In the genomic region with DNA sequence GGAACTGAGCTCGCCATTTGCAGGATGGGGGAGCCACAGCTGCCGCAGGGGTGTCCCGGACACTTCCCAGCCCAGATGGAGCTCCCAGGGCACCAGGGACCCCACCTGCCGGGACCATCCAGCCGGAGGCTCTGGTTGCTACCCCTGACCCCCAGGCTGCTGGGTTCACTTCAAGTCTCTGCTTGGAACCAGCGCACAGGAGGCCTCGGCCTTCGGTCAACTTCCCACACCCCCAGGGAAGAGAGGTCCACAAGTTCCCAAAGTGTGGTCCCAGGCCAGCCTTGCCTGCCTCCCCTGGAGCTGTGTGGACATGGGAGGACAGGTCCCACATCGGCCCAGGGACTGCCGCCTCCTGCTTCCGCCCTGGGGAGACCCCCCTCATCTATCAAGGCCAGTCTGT, we compare ENCODE assay signal across 34 cellular contexts.
"Had no signal": no experiment of that assay in that cellular context is flagged by ENCODE, and none has a peak within 500 bp of the region (broad histone marks: within the 10 kb centered on the region; RNA-seq: fewer than 3 reads in every experiment).

No MANE protein-coding gene starts in this region.

- H3K27me3 ChIP-seq: MG63 had no signal

- H3K27ac ChIP-seq: KMS-11 had no signal

- H3K9ac ChIP-seq: KMS-11 had no signal

- H3K36me3 ChIP-seq: MG63 had no signal

- H3K4me2 ChIP-seq: KMS-11 had no signal

- H3K9me3 ChIP-seq: MG63 had no signal

- H3K4me3 ChIP-seq: MG63 had no signal

- DNase-seq: Kasumi-1, MG63, MM.1S, MV-4-11, NCI-H1092, NCI-H1092 treated with DMSO at 0.1 percent for 48 hours, NCI-H1105, NCI-H1105 treated with DMSO at 0.1 percent for 48 hours, NCI-H1417, NCI-H1417 treated with DMSO at 0.1 percent for 48 hours, NCI-H1436, NCI-H1436 treated with DMSO at 0.1 percent for 48 hours, NCI-H1694, NCI-H1694 treated with DMSO at 0.1 percent for 48 hours, NCI-H187, NCI-H187 treated with DMSO at 0.1 percent for 48 hours, NCI-H1930, NCI-H2029, NCI-H2029 treated with DMSO at 0.1 percent for 48 hours, NCI-H2081, NCI-H2081 treated with DMSO at 0.1 percent for 48 hours, NCI-H2107, NCI-H2171, NCI-H2171 treated with DMSO at 0.1 percent for 48 hours, NCI-H2227 treated with DMSO at 0.1 percent for 48 hours, NCI-H226, NCI-H345, NCI-H446, NCI-H446 treated with DMSO at 0.1 percent for 48 hours, NCI-H510A, NCI-H510A treated with DMSO at 0.1 percent for 48 hours, NCI-H524, NCI-H524 treated with DMSO at 0.1 percent for 48 hours had no signal
